ENCODE assay signal across 1 cellular context in the genomic region with DNA sequence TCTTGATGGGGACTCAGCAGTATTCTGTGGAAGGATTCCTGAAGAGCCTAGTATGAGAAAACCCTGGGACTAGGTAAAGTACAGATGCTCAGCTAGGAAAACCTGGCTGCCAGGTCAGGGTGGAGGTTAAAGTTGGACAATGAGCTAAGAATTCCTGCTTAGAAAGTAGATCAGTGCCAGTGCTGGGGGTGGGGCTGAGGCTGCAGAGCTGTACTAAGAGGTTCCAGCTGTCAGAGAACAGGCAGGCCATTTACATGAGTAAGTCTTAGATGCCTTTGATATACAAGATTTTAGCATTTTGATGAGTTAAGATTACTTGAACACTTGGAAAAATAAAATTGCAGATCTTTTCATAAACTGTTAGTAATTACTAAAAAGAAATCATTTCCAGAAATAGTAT.
TF ChIP-seq lines count a peak whose summit lies in the region.

No MANE protein-coding gene starts in this region.

TF ChIP-seq in SK-N-SH treated with all-trans-retinoic acid at 6 μM for 48 hours, 23 proteins besides CTCF, POLR2A, EP300 and RAD21 (continued from another document):
- TF ChIP-seq, protein P1, sequence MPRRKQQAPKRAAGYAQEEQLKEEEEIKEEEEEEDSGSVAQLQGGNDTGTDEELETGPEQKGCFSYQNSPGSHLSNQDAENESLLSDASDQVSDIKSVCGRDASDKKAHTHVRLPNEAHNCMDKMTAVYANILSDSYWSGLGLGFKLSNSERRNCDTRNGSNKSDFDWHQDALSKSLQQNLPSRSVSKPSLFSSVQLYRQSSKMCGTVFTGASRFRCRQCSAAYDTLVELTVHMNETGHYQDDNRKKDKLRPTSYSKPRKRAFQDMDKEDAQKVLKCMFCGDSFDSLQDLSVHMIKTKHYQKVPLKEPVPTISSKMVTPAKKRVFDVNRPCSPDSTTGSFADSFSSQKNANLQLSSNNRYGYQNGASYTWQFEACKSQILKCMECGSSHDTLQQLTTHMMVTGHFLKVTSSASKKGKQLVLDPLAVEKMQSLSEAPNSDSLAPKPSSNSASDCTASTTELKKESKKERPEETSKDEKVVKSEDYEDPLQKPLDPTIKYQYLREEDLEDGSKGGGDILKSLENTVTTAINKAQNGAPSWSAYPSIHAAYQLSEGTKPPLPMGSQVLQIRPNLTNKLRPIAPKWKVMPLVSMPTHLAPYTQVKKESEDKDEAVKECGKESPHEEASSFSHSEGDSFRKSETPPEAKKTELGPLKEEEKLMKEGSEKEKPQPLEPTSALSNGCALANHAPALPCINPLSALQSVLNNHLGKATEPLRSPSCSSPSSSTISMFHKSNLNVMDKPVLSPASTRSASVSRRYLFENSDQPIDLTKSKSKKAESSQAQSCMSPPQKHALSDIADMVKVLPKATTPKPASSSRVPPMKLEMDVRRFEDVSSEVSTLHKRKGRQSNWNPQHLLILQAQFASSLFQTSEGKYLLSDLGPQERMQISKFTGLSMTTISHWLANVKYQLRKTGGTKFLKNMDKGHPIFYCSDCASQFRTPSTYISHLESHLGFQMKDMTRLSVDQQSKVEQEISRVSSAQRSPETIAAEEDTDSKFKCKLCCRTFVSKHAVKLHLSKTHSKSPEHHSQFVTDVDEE (CRISPR knock-in tag; IDR thresholded peaks at IDR 0.05): no peak
- TF ChIP-seq CSDC2 (CRISPR knock-in tag; IDR thresholded peaks at IDR 0.05) (no peak), ISL1 (CRISPR knock-in tag; IDR thresholded peaks at IDR 0.05) (no peak), ARNTL (CRISPR knock-in tag; IDR thresholded peaks at IDR 0.05; ENCODE audit: borderline replicate concordance, low read depth) (no peak), ZNF70 (CRISPR knock-in tag; IDR thresholded peaks at IDR 0.05) (no peak), GLIS3 (CRISPR knock-in tag; IDR thresholded peaks at IDR 0.05) (no peak), ZFP3 (CRISPR knock-in tag; IDR thresholded peaks at IDR 0.05) (no peak), SNAI2 (CRISPR knock-in tag; IDR thresholded peaks at IDR 0.05) (no peak)
TF ChIP-seq in SK-N-SH treated with all-trans-retinoic acid at 6 μM for 48 hours: peak in this region for 0.
